Comparison of ENCODE assay signal across 20 cellular contexts in the genomic region with DNA sequence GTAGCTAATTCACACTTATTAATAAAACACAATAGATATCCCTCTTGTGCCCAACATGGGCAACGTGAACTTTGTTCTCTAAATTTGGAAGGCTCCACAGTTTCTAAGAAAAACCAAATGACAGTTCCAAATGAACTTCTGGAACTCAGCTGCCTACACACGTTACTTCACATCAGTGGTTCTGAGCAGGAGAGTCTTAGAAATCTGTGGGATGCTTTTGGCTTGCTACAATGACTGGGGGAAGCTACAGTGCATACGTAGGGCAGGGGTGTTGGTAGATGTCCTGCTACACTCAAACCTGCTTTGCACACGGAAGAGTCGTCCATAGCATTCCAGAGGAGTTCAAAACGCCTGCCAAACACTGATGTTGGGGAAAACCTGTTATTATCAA. TPM values are rescaled to one million over a fixed set of nuclear protein-coding genes. Genes with fewer than 3 reads are reported as not detected.
DNase-seq lines count a peak whose midpoint lies in the region; ATAC-seq and TF ChIP-seq lines count a peak whose summit lies in the region.
"Had no signal": no experiment of that assay in that cellular context is flagged by ENCODE, and none has a peak within 500 bp of the region (broad histone marks: within the 10 kb centered on the region; RNA-seq: fewer than 3 reads in every experiment).

No MANE protein-coding gene starts in this region.

- peaks cover 46% of the 10 kb centered on the region for H3K4me1 ChIP-seq in OCI-LY1 (ENCODE audit: insufficient read depth, low read length, severe bottlenecking)

- H4K20me1 ChIP-seq in OCI-LY1 (ENCODE audit: insufficient read depth, low read length), result no peaks in the 10 kb centered on the region

- H3K9me2 ChIP-seq in OCI-LY1 (ENCODE audit: low read depth, low read length), result no peaks in the 10 kb centered on the region

- H3K9me3 Mint-ChIP-seq in stimulated activated memory B cell treated with anti-CD40 and anti-IgM and Interleukin-4, amounts not matched to agents 10 μg/mL and 1 μg/mL and 100 μg/mL, for 72 hours, result no peaks in the 10 kb centered on the region
- H3K9me3 Mint-ChIP-seq: activated naive CD8-positive, alpha-beta T cell treated with anti-CD3 and anti-CD28 coated beads, Interleukin-2, amount 50 U/mL, for 24 hours; activated T-cell treated with anti-CD3 and anti-CD28 coated beads, Interleukin-2, amount 50 U/mL, for 4 hours; effector memory CD8-positive, alpha-beta T cell; H9; T-cell had no signal

- H3K27ac Mint-ChIP-seq in stimulated activated memory B cell treated with anti-CD40 and anti-IgM and Interleukin-4, amounts not matched to agents 10 μg/mL and 1 μg/mL and 100 μg/mL, for 72 hours, result peak overlapping the region; percentile 58
- H3K27ac Mint-ChIP-seq: activated naive CD8-positive, alpha-beta T cell treated with anti-CD3 and anti-CD28 coated beads, Interleukin-2, amount 50 U/mL, for 24 hours; H9; T-cell had no signal

- H3K79me2 ChIP-seq in OCI-LY1 (ENCODE audit: insufficient read depth, low read length), result peaks cover 20% of the 10 kb centered on the region

- no peak overlapping the region for H3K4me3 Mint-ChIP-seq in stimulated activated memory B cell treated with anti-CD40 and anti-IgM and Interleukin-4, amounts not matched to agents 10 μg/mL and 1 μg/mL and 100 μg/mL, for 72 hours
- H3K4me3 Mint-ChIP-seq: activated naive CD8-positive, alpha-beta T cell treated with anti-CD3 and anti-CD28 coated beads, Interleukin-2, amount 50 U/mL, for 24 hours; activated T-cell treated with anti-CD3 and anti-CD28 coated beads, Interleukin-2, amount 50 U/mL, for 4 hours; effector memory CD8-positive, alpha-beta T cell; H9; T-cell had no signal

- H3K27ac ChIP-seq in OCI-LY1 (ENCODE audit: low read depth, low read length, poor library complexity, severe bottlenecking), result peak overlapping the region; percentile 62

- peaks cover 69% of the 10 kb centered on the region for H3K36me3 Mint-ChIP-seq in stimulated activated memory B cell treated with anti-CD40 and anti-IgM and Interleukin-4, amounts not matched to agents 10 μg/mL and 1 μg/mL and 100 μg/mL, for 72 hours

- peak overlapping the region; percentile 23; the same call in 1 of the 2 replicates for H3K4me2 ChIP-seq in OCI-LY1 (ENCODE audit: low read length)

- H3F3A ChIP-seq in OCI-LY1 (ENCODE audit: insufficient read depth, low read length), result no peaks in the 10 kb centered on the region

- no peaks in the 10 kb centered on the region for H3K9me3 ChIP-seq in OCI-LY1 (ENCODE audit: low read length)
- H3K9me3 ChIP-seq: MG63 had no signal

- peaks cover 40% of the 10 kb centered on the region for H3K4me1 Mint-ChIP-seq in stimulated activated memory B cell treated with anti-CD40 and anti-IgM and Interleukin-4, amounts not matched to agents 10 μg/mL and 1 μg/mL and 100 μg/mL, for 72 hours

- H3K4me3 ChIP-seq in GM06990 (replicated peaks; ENCODE audit: low read depth, low read length) (peak overlapping the region; percentile 2; the same call in 1 of the 2 replicates), OCI-LY1 (ENCODE audit: low read depth, low read length, poor library complexity, severe bottlenecking) (no peak overlapping the region)
- H3K4me3 ChIP-seq: MG63 had no signal

- H2AFZ ChIP-seq in OCI-LY1 (ENCODE audit: low read length), result no peak overlapping the region

- no peaks in the 10 kb centered on the region for H3K27me3 Mint-ChIP-seq in stimulated activated memory B cell treated with anti-CD40 and anti-IgM and Interleukin-4, amounts not matched to agents 10 μg/mL and 1 μg/mL and 100 μg/mL, for 72 hours
- H3K27me3 Mint-ChIP-seq: activated naive CD8-positive, alpha-beta T cell treated with anti-CD3 and anti-CD28 coated beads, Interleukin-2, amount 50 U/mL, for 24 hours; effector memory CD8-positive, alpha-beta T cell; T-cell had no signal

- TF ChIP-seq CTCF in GM06990 (IDR thresholded peaks at IDR 0.05; ENCODE audit: insufficient read depth, low read length, poor library complexity, severe bottlenecking), result no peak
- no peak for TF ChIP-seq CTCF in OCI-LY1 (IDR thresholded peaks at IDR 0.05; ENCODE audit: low read length)

- ATAC-seq in Right ventricle myocardium superior (ENCODE audit: poor library complexity), result peak; percentile 13
- no peak for ATAC-seq in stimulated activated memory B cell treated with anti-CD40 and anti-IgM and Interleukin-4, amounts not matched to agents 10 μg/mL and 1 μg/mL and 100 μg/mL, for 72 hours
- no peak for ATAC-seq in GM18517 (IDR thresholded peaks at IDR 0.05; ENCODE audit: unreplicated experiment)
- ATAC-seq: activated naive CD8-positive, alpha-beta T cell treated with anti-CD3 and anti-CD28 coated beads, Interleukin-2, amount 50 U/mL, for 24 hours; activated T-cell treated with anti-CD3 and anti-CD28 coated beads, Interleukin-2, amount 50 U/mL, for 4 hours; effector memory CD8-positive, alpha-beta T cell; T-cell had no signal

- H3K27me3 ChIP-seq in GM06990 (replicated peaks; ENCODE audit: control insufficient read depth, insufficient read depth, low read length) (no peaks in the 10 kb centered on the region), OCI-LY1 (ENCODE audit: insufficient read depth, low read length) (no peaks in the 10 kb centered on the region)
- H3K27me3 ChIP-seq: MG63 had no signal

- H3K9ac ChIP-seq in OCI-LY1 (ENCODE audit: low read length), result no peak overlapping the region; the same call in 1 of the 2 replicates

- DNase-seq in GM06990 (ENCODE audit: extremely low read depth, insufficient read length) (no peak), Right ventricle myocardium superior (no peak), NCI-H345 treated with DMSO at 0.1 percent for 48 hours (lab: John Stamatoyannopoulos, UW; ENCODE audit: unreplicated experiment) (no peak), T-helper 9 cell (no peak)
- DNase-seq: activated CD4-positive, CD25-positive, alpha-beta regulatory T cell treated with anti-CD3 and anti-CD28 coated beads, Interleukin-2, amount 50 U/mL, for 72 hours; activated naive CD8-positive, alpha-beta T cell treated with anti-CD3 and anti-CD28 coated beads, Interleukin-2, amount 50 U/mL, for 24 hours; activated T-cell treated with anti-CD3 and anti-CD28 coated beads, Interleukin-2, amount 50 U/mL, for 4 hours; C1 segment of cervical spinal cord; central memory CD4-positive, alpha-beta T cell; DMS53; effector memory CD8-positive, alpha-beta T cell; H9; left cardiac atrium; MG63; NCI-H187; NCI-H524 treated with DMSO at 0.1 percent for 48 hours; T-cell had no signal

- intact Hi-C loops in Right ventricle myocardium superior (cut with DNase I), result no loop called here

- H3K36me3 ChIP-seq in GM06990 (ENCODE audit: control insufficient read depth, insufficient read depth, low read length) (peaks cover 23% of the 10 kb centered on the region), OCI-LY1 (ENCODE audit: insufficient read depth, low read length) (peaks cover 69% of the 10 kb centered on the region)

RNA-seq across cellular contexts. Expression of gene TXNDC11, which starts 8.0 kb away (rescaled TPM):
- 18.6 TPM for total RNA-seq in Right ventricle myocardium superior
